In genomic region chr1:175192111-175192629, GRCh38 we compare ENCODE assay signal across 8 cellular contexts. TPM values are rescaled to one million over a fixed set of nuclear protein-coding genes. Genes with fewer than 3 reads are reported as not detected.
DNase-seq lines count a peak whose midpoint lies in the region; ATAC-seq lines count a peak whose summit lies in the region.

No MANE protein-coding gene starts in this region.

- DNase-seq in activated gamma-delta T cell treated with Interleukin-2 at 50 U/mL for 16 hours = peak; percentile 10
- DNase-seq in activated gamma-delta T cell (lab: John Stamatoyannopoulos, UW) = no peak
- peak; percentile 36 for DNase-seq in NCI-H774 (lab: John Stamatoyannopoulos, UW)
- peak in 1 of 2 donors; percentile 45 for DNase-seq in activated naive CD4-positive, alpha-beta T cell treated with anti-CD3 and anti-CD28 coated beads, Interleukin-2, amount 50 U/mL, for 72 hours (ENCODE audit: low spot score in 2 of 2)
- DNase-seq in left cardiac atrium = peak; percentile 76
- DNase-seq in pons (ENCODE audit: low spot score) = peak; percentile 23
- DNase-seq in GOT3 (lab: John Stamatoyannopoulos, UW) = no peak
- DNase-seq in NCI-H1436 treated with DMSO at 0.1 percent for 48 hours (lab: John Stamatoyannopoulos, UW) = no peak

- intact Hi-C loops in left cardiac atrium (cut with DNase I) = no loop called here

- peak; percentile 30 to 47 for ATAC-seq in activated naive CD4-positive, alpha-beta T cell treated with anti-CD3 and anti-CD28 coated beads, Interleukin-2, amount 50 U/mL, for 72 hours
- peak; percentile 28 to 31 for ATAC-seq in left cardiac atrium

- H3K27ac Mint-ChIP-seq in activated naive CD4-positive, alpha-beta T cell treated with anti-CD3 and anti-CD28 coated beads, Interleukin-2, amount 50 U/mL, for 72 hours = peak overlapping the region; percentile 79 to 94

- peaks cover 33 to 39% of the 10 kb centered on the region in 2 donors for H3K36me3 Mint-ChIP-seq in activated naive CD4-positive, alpha-beta T cell treated with anti-CD3 and anti-CD28 coated beads, Interleukin-2, amount 50 U/mL, for 72 hours

- no peaks in the 10 kb centered on the region for H3K9me3 Mint-ChIP-seq in activated naive CD4-positive, alpha-beta T cell treated with anti-CD3 and anti-CD28 coated beads, Interleukin-2, amount 50 U/mL, for 72 hours

RNA-seq across cellular contexts. Expression of gene KIAA0040, which starts 0.4 kb away (rescaled TPM):
- total RNA-seq in activated naive CD4-positive, alpha-beta T cell treated with anti-CD3 and anti-CD28 coated beads, Interleukin-2, amount 50 U/mL, for 72 hours = 10 to 100 TPM; 21.2 to 23.4 TPM
- 10 to 100 TPM; 17.3 to 28.5 TPM for total RNA-seq in left cardiac atrium

Comparison
In these comparisons a context has a peak if more than half of its experiments do, and no peak if none do; other contexts are left out.
1. DNase-seq: peak in activated gamma-delta T cell treated with Interleukin-2 at 50 U/mL for 16 hours (single experiment), NCI-H774 (single experiment), left cardiac atrium (single experiment) and pons (single experiment); none in activated gamma-delta T cell (single experiment), GOT3 (single experiment) and NCI-H1436 treated with DMSO at 0.1 percent for 48 hours (single experiment).